In the genomic region with DNA sequence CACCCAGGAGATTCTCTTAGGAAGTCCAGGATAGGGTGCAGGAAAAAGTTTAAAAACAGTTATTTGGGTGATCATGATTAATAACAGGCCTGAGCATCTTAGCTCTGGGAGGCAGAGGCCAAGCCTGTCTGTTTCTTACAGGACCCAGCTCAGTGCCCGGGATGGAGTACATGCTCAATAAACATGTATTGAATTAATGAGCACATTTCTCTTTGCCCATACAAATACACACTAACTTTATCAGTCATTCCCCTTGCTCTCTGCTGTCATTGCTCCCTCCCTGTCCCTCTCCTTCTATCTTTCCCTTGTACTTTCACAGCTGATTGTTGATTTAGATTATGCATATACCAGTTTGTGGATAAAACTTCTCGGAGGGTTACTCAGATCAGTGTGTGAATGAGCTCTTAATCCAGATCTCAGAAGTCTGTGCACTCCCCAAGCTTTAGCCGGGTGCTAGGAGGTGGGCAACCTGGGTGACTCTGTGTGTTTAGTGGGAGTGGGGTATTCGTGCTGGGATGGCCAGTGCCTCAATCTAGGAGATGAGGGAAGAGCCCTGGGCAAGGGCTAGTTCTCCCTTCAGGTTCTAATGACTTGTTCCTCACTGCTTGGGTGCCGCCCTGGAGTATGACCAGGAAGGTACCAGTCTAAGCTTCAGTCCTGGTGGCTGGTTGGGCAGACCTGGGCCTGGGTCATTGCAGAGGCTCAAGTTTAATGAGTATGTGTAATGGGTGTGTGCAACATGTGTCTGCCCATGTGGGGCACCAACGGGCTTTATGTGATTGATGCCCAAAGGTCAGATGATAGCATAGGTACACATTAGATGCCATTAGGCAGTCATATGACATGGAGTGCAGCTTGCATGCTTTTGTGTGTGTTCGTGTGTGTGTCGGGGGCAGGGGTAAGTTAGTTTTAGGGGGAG, we compare ENCODE assay signal across 17 cellular contexts. TPM values are rescaled to one million over a fixed set of nuclear protein-coding genes. Genes with fewer than 3 reads are reported as not detected.
DNase-seq lines count a peak whose midpoint lies in the region; ATAC-seq and TF ChIP-seq lines count a peak whose summit lies in the region.
"Had no signal": no experiment of that assay in that cellular context is flagged by ENCODE, and none has a peak within 500 bp of the region (broad histone marks: within the 10 kb centered on the region; RNA-seq: fewer than 3 reads in every experiment).

No MANE protein-coding gene starts in this region.

- H3K4me3 ChIP-seq in Peyer's patch (no peak overlapping the region), aorta (ENCODE audit: low read length in 2 of 2) (no peak overlapping the region)
- H3K4me3 ChIP-seq: GM23248, MG63 had no signal

- peak; percentile 14 for DNase-seq in activated naive CD4-positive, alpha-beta T cell treated with anti-CD3 and anti-CD28 coated beads, Interleukin-2, amount 10 ng/mL, durations not matched to agents 7 days and 5 days
- no peak for DNase-seq in activated naive CD4-positive, alpha-beta T cell treated with anti-CD3 and anti-CD28 coated beads, Interleukin-2, amount 50 U/mL, for 72 hours (ENCODE audit: low spot score in 2 of 2)
- DNase-seq in Peyer's patch (peak in 2 of 3 donors; percentile 47 to 49), omental fat pad (ENCODE audit: low spot score) (peak; percentile 1), aorta (peak; percentile 3 to 41), SIG-M5 treated with dmso at 0.1 percent for 504 hours (lab: John Stamatoyannopoulos, UW; ENCODE audit: unreplicated experiment) (no peak), UCSD-AML1 (lab: John Stamatoyannopoulos, UW; ENCODE audit: unreplicated experiment) (no peak)
- DNase-seq: BE2C; CD8-positive, alpha-beta T cell; DND-41; GF-D8; GM23248; MG63; NCI-H1105 treated with DMSO at 0.1 percent for 48 hours; NCI-H187; NCI-H748 treated with DMSO at 0.1 percent for 48 hours; PC-3 had no signal

- no peaks in the 10 kb centered on the region for H3K9me3 ChIP-seq in Peyer's patch
- no peaks in the 10 kb centered on the region for H3K9me3 ChIP-seq in aorta (ENCODE audit: control insufficient read depth, low read length)
- H3K9me3 ChIP-seq: BE2C, MG63 had no signal

- intact Hi-C loops in aorta (cut with DNase I), result no loop called here

- no peaks in the 10 kb centered on the region for H3K36me3 Mint-ChIP-seq in activated naive CD4-positive, alpha-beta T cell treated with anti-CD3 and anti-CD28 coated beads, Interleukin-2, amount 10 ng/mL, durations not matched to agents 7 days and 5 days
- no peaks in the 10 kb centered on the region for H3K36me3 Mint-ChIP-seq in activated naive CD4-positive, alpha-beta T cell treated with anti-CD3 and anti-CD28 coated beads, Interleukin-2, amount 50 U/mL, for 72 hours
- H3K36me3 Mint-ChIP-seq: CD8-positive, alpha-beta T cell had no signal

- no peaks in the 10 kb centered on the region for H3K9me3 Mint-ChIP-seq in activated naive CD4-positive, alpha-beta T cell treated with anti-CD3 and anti-CD28 coated beads, Interleukin-2, amount 10 ng/mL, durations not matched to agents 7 days and 5 days
- H3K9me3 Mint-ChIP-seq in activated naive CD4-positive, alpha-beta T cell treated with anti-CD3 and anti-CD28 coated beads, Interleukin-2, amount 50 U/mL, for 72 hours, result no peaks in the 10 kb centered on the region
- H3K9me3 Mint-ChIP-seq: CD8-positive, alpha-beta T cell had no signal

- H3K27ac Mint-ChIP-seq in activated naive CD4-positive, alpha-beta T cell treated with anti-CD3 and anti-CD28 coated beads, Interleukin-2, amount 10 ng/mL, durations not matched to agents 7 days and 5 days, result no peak overlapping the region
- no peak overlapping the region for H3K27ac Mint-ChIP-seq in activated naive CD4-positive, alpha-beta T cell treated with anti-CD3 and anti-CD28 coated beads, Interleukin-2, amount 50 U/mL, for 72 hours
- H3K27ac Mint-ChIP-seq: CD8-positive, alpha-beta T cell had no signal

- CTCF ChIA-PET in activated naive CD4-positive, alpha-beta T cell treated with anti-CD3 and anti-CD28 coated beads, Interleukin-2, amount 10 ng/mL, durations not matched to agents 7 days and 5 days (lab: Charles Lee), result interaction anchor here (0.9 to 2.0 kb wide), 4 partner anchors 33 to 46 kb away, joined by 3 to 13 read pairs (median 5); no protein-coding TSS in a partner anchor

- peaks cover 11% of the 10 kb centered on the region for H3K4me1 Mint-ChIP-seq in activated naive CD4-positive, alpha-beta T cell treated with anti-CD3 and anti-CD28 coated beads, Interleukin-2, amount 10 ng/mL, durations not matched to agents 7 days and 5 days

- H3K27ac ChIP-seq in Peyer's patch (no peak overlapping the region), aorta (ENCODE audit: low read depth in 1 of 2, low read length in 2 of 2) (no peak overlapping the region)
- H3K27ac ChIP-seq: GM23248 had no signal

- no peak for ATAC-seq in activated naive CD4-positive, alpha-beta T cell treated with anti-CD3 and anti-CD28 coated beads, Interleukin-2, amount 50 U/mL, for 72 hours
- no peak for ATAC-seq in omental fat pad (ENCODE audit: low FRiP score)
- ATAC-seq in aorta (ENCODE audit: low FRiP score), result no peak
- ATAC-seq: CD8-positive, alpha-beta T cell; PC-3 had no signal

- peaks cover 0 to 13% (median 3%) of the 10 kb centered on the region in 4 donors for H3K4me1 ChIP-seq in Peyer's patch
- H3K4me1 ChIP-seq in aorta (ENCODE audit: control insufficient read depth in 1 of 2, insufficient read depth in 2 of 2, low read length in 2 of 2), result no peaks in the 10 kb centered on the region
- H3K4me1 ChIP-seq: BE2C had no signal

- H3K4me3 Mint-ChIP-seq in activated naive CD4-positive, alpha-beta T cell treated with anti-CD3 and anti-CD28 coated beads, Interleukin-2, amount 10 ng/mL, durations not matched to agents 7 days and 5 days, result no peak overlapping the region
- H3K4me3 Mint-ChIP-seq: CD8-positive, alpha-beta T cell had no signal

- H3K27me3 Mint-ChIP-seq in activated naive CD4-positive, alpha-beta T cell treated with anti-CD3 and anti-CD28 coated beads, Interleukin-2, amount 10 ng/mL, durations not matched to agents 7 days and 5 days, result peaks cover 30% of the 10 kb centered on the region

- H3K36me3 ChIP-seq in Peyer's patch (no peaks in the 10 kb centered on the region), aorta (ENCODE audit: control insufficient read depth in 1 of 2, insufficient read depth in 2 of 2, low read length in 1 of 2) (no peaks in the 10 kb centered on the region)
- H3K36me3 ChIP-seq: BE2C, MG63 had no signal

- TF ChIP-seq POLR2A in Peyer's patch (IDR thresholded peaks at IDR 0.05), result no peak

- H3K27me3 ChIP-seq in Peyer's patch (peaks cover 0 to 31% of the 10 kb centered on the region in 2 donors), aorta (ENCODE audit: control insufficient read depth in 1 of 2, insufficient read depth in 2 of 2, low read length in 1 of 2) (no peaks in the 10 kb centered on the region)

- WGBS in aorta, 2 donors, result 90% methylated on average over 8 of the region's 8 CpGs

- no peak for TF ChIP-seq CTCF in Peyer's patch (IDR thresholded peaks at IDR 0.05)
- no peak for TF ChIP-seq CTCF in omental fat pad (IDR thresholded peaks at IDR 0.05)

RNA-seq across cellular contexts. Expression of gene EMX1, which starts 10.6 kb away (rescaled TPM):
- not detected for total RNA-seq in activated naive CD4-positive, alpha-beta T cell treated with anti-CD3 and anti-CD28 coated beads, Interleukin-2, amount 50 U/mL, for 72 hours
- total RNA-seq in Peyer's patch (10 to 100 TPM in 1 of 4 donors, 1 to 10 TPM in 2, not detected in 1; 1.1 to 10.0 (median 3.4) TPM), omental fat pad (1 to 10 TPM in 1 of 4 donors, under 1 TPM in 1, not detected in 2; 0.38 to 4.0 TPM), aorta (not detected)
- not detected for polyA plus RNA-seq in aorta
- total RNA-seq: CD8-positive, alpha-beta T cell; GM23248; PC-3 had no signal
- polyA plus RNA-seq: GM23248 had no signal

RNA-seq across cellular contexts. Expression of gene SPR, which starts 40.7 kb away (rescaled TPM):
- 1 to 10 TPM; 6.6 to 9.3 TPM for total RNA-seq in activated naive CD4-positive, alpha-beta T cell treated with anti-CD3 and anti-CD28 coated beads, Interleukin-2, amount 50 U/mL, for 72 hours
- total RNA-seq in Peyer's patch (10 to 100 TPM; 28.1 to 66.0 (median 52.1) TPM), omental fat pad (10 to 100 TPM; 24.3 to 54.3 (median 42.8) TPM), aorta (10 to 100 TPM; 16.1 to 22.4 TPM)
- polyA plus RNA-seq in aorta, result 10 to 100 TPM; 20.4 to 33.1 TPM
- total RNA-seq: CD8-positive, alpha-beta T cell had no signal

Comparison
In these comparisons a context has a peak if more than half of its experiments do, and no peak if none do; other contexts are left out.
1. DNase-seq: peak in activated naive CD4-positive, alpha-beta T cell treated with anti-CD3 and anti-CD28 coated beads, Interleukin-2, amount 10 ng/mL, durations not matched to agents 7 days and 5 days (single experiment), Peyer's patch (2 of 3), omental fat pad (single experiment) and aorta (2 of 2); none in activated naive CD4-positive, alpha-beta T cell treated with anti-CD3 and anti-CD28 coated beads, Interleukin-2, amount 50 U/mL, for 72 hours (0 of 2), SIG-M5 treated with dmso at 0.1 percent for 504 hours (single experiment) and UCSD-AML1 (single experiment).